28 cellular contexts compared by ENCODE assay signal in the genomic region with DNA sequence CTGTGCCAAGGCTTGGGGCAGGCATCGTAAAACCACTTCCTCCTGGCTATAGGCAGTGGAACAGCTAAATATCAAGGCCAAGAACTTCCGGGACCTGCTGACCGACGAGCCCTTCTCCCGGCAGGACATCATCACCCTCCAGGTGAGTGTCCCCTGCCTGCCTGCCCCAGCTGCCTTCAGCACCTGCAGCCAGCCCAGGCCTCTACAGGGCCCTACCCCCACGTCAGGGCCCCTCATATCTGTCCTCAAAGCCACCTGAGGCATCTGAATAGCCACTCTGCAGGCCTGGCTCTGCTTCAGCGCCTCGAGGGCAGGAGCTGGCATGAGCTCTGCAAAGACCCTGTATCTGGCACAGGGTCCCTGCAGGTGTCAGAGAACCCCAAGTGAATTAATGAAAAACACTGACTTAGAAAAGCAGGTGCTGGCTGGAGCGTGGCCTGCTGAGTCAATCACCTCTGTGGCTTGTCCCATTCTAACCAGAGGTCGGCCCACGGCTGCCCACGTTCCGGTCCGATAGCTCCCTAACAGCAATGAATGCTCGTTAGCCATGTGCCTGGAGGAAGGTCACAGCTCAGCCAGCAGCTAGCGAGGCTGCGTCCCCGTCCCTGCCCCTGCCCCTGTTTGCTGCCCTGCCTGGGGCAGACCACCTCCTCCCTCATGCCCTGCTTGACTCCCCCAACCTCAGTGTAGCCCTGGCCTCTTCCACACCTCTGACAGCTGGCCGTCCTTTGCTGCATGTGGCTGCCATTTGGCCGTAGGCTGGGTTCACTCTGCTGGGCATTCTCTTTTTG. TPM values are rescaled to one million over a fixed set of nuclear protein-coding genes. Genes with fewer than 3 reads are reported as not detected.
DNase-seq lines count a peak whose midpoint lies in the region; ATAC-seq, FAIRE-seq and TF ChIP-seq lines count a peak whose summit lies in the region.
"Had no signal": no experiment of that assay in that cellular context is flagged by ENCODE, and none has a peak within 500 bp of the region (broad histone marks: within the 10 kb centered on the region; RNA-seq: fewer than 3 reads in every experiment).

No MANE protein-coding gene starts in this region.

- H3K4me2 ChIP-seq in neuronal stem cell (ENCODE audit: insufficient read depth, low read length, poor library complexity, severe bottlenecking) = peak overlapping the region; percentile 14
- H3K4me2 ChIP-seq: KMS-11, neural progenitor cell had no signal

- H3K9me3 ChIP-seq in body of pancreas = no peaks in the 10 kb centered on the region
- H3K9me3 ChIP-seq in neuronal stem cell (replicated peaks in 1 of 2; ENCODE audit: control insufficient read depth in 2 of 2, insufficient read depth in 1 of 2, low read depth in 1 of 2, low read length in 2 of 2) = peaks cover 0 to 3% of the 10 kb centered on the region in 2 donors
- H3K9me3 ChIP-seq: left ventricle myocardium inferior, upper lobe of left lung had no signal

- H3K36me3 ChIP-seq in body of pancreas (replicated peaks in 1 of 2; ENCODE audit: insufficient read depth in 1 of 2, low read depth in 2 of 2) (peaks cover 0 to 8% of the 10 kb centered on the region in 2 donors), neuronal stem cell (replicated peaks in 1 of 2; ENCODE audit: control insufficient read depth in 2 of 2, insufficient read depth in 2 of 2, low read length in 2 of 2) (peaks cover 20 to 61% of the 10 kb centered on the region in 2 donors)
- H3K36me3 ChIP-seq: neural progenitor cell had no signal

- peak; percentile 41 for DNase-seq in HK-2 (ENCODE audit: unreplicated experiment)
- peak in 3 of 4 donors; percentile 37 to 58 (median 44) for DNase-seq in body of pancreas
- no peak for DNase-seq in neuronal stem cell (ENCODE audit: low spot score)
- DNase-seq in HTR-8/SVneo (ENCODE audit: insufficient read length, low spot score) = no peak
- no peak for DNase-seq in stimulated activated CD4-positive, alpha-beta T cell treated with anti-CD3 and anti-CD28 coated beads, Interleukin-4, amount 100 ng/mL, for 4 hours
- DNase-seq: activated CD8-positive, alpha-beta memory T cell treated with anti-CD3 and anti-CD28 coated beads, Interleukin-2, amount 10 ng/mL, durations not matched to agents 7 days and 5 days; activated naive CD8-positive, alpha-beta T cell treated with anti-CD3 and anti-CD28 coated beads, Interleukin-2, amount 10 ng/mL, durations not matched to agents 7 days and 5 days; CD8-positive, alpha-beta memory T cell; cortex of kidney; DMS53; left ventricle myocardium inferior; NCI-H187 treated with DMSO at 0.1 percent for 48 hours; NCI-H82; SHP77 treated with DMSO at 0.1 percent for 48 hours; stimulated activated CD4-positive, alpha-beta T cell treated with anti-CD3 and anti-CD28 coated beads, Interleukin-2, amount 100 ng/mL, for 48 hours; upper lobe of left lung had no signal

- WGBS in body of pancreas, 2 donors = 47 to 49% methylated on average over 5 to 20 of the region's 20 CpGs
- no CpG with 5 or more reads among the region's 20 CpGs for WGBS in neuronal stem cell (ENCODE audit: extremely low coverage in 2 of 2, insufficient read length in 2 of 2, insufficient replicate concordance in 1 of 2), 2 donors

- H3K27ac ChIP-seq in body of pancreas (peak overlapping the region; percentile 78 to 89 (median 84)), neuronal stem cell (replicated peaks; ENCODE audit: low read length) (no peak overlapping the region)
- H3K27ac ChIP-seq: KMS-11, left ventricle myocardium inferior, neural progenitor cell, skin epidermis, upper lobe of left lung had no signal

- no peak overlapping the region for H2BK5ac ChIP-seq in neuronal stem cell (ENCODE audit: low read length)

- peak overlapping the region; percentile 80 for H3K23ac ChIP-seq in neuronal stem cell (ENCODE audit: low read depth, low read length, poor library complexity)

- TF ChIP-seq POLR2A in body of pancreas (IDR thresholded peaks at IDR 0.05) = no peak

- peak overlapping the region; percentile 30 for H2BK12ac ChIP-seq in neuronal stem cell (ENCODE audit: low read length)

- H3K4ac ChIP-seq in neuronal stem cell (ENCODE audit: low read length) = no peak overlapping the region

- no peak overlapping the region for H2BK15ac ChIP-seq in neuronal stem cell (ENCODE audit: low read length)

- intact Hi-C loops in body of pancreas (cut with DNase I) = no loop called here

- no peak overlapping the region for H2AFZ ChIP-seq in neuronal stem cell (ENCODE audit: low read length)
- H2AFZ ChIP-seq: neural progenitor cell had no signal

- H3K14ac ChIP-seq in neuronal stem cell (ENCODE audit: low read length) = peak overlapping the region; percentile 63

- no peak overlapping the region for H4K91ac ChIP-seq in neuronal stem cell (ENCODE audit: low read depth, low read length, poor library complexity)

- no peak for TF ChIP-seq CTCF in body of pancreas (IDR thresholded peaks at IDR 0.05)

- no peaks in the 10 kb centered on the region for H3K27me3 ChIP-seq in body of pancreas
- H3K27me3 ChIP-seq in neuronal stem cell (ENCODE audit: control insufficient read depth in 3 of 3, insufficient read depth in 3 of 3, low read depth in 1 of 3, low read length in 3 of 3) = no peaks in the 10 kb centered on the region
- H3K27me3 ChIP-seq: neural progenitor cell, upper lobe of left lung had no signal

- H3K4me3 ChIP-seq in body of pancreas (no peak overlapping the region), neuronal stem cell (ENCODE audit: low read length in 2 of 2) (no peak overlapping the region)
- H3K4me3 ChIP-seq: left ventricle myocardium inferior, neural progenitor cell, skin epidermis, upper lobe of left lung had no signal

- peaks cover 63% of the 10 kb centered on the region for H3K4me1 ChIP-seq in body of pancreas
- peaks cover 2% of the 10 kb centered on the region in 2 donors for H3K4me1 ChIP-seq in neuronal stem cell (ENCODE audit: control insufficient read depth in 2 of 2, insufficient read depth in 1 of 2, low read depth in 1 of 2, low read length in 2 of 2)
- H3K4me1 ChIP-seq: left ventricle myocardium inferior, neural progenitor cell, upper lobe of left lung had no signal

- H3K9ac ChIP-seq in neuronal stem cell (ENCODE audit: low read depth, low read length, poor library complexity) = peak overlapping the region; percentile 44
- H3K9ac ChIP-seq: KMS-11, neural progenitor cell had no signal

- peak overlapping the region; percentile 13 for H3K18ac ChIP-seq in neuronal stem cell (ENCODE audit: low read length)

- H2AK5ac ChIP-seq in neuronal stem cell (ENCODE audit: low read depth, low read length) = no peak overlapping the region

- H2BK120ac ChIP-seq in neuronal stem cell (ENCODE audit: low read depth, low read length) = no peak overlapping the region

- peaks cover 3% of the 10 kb centered on the region for H3K79me1 ChIP-seq in neuronal stem cell (ENCODE audit: low read depth, low read length)

- ATAC-seq in body of pancreas (no peak), GM18867 (IDR thresholded peaks at IDR 0.05; ENCODE audit: unreplicated experiment) (no peak)
- ATAC-seq: activated CD8-positive, alpha-beta memory T cell treated with anti-CD3 and anti-CD28 coated beads, Interleukin-2, amount 10 ng/mL, durations not matched to agents 7 days and 5 days; activated T-helper 17 cell treated with anti-CD3 and anti-CD28 coated beads, Interleukin-2, amount 50 U/mL, for 72 hours; PC-3 had no signal

- H4K8ac ChIP-seq in neuronal stem cell (ENCODE audit: low read depth, low read length) = no peak overlapping the region

- FAIRE-seq in HTR-8/SVneo (lab: Jason Lieb, UNC) = no peak
- FAIRE-seq: endometrium, GM12891, GM19239, H1, TTC549 had no signal

RNA-seq across cellular contexts. Expression of a gene that starts 16.8 kb away (rescaled TPM):
- 10 to 100 TPM; 44.9 to 94.9 TPM for total RNA-seq in body of pancreas
- 23.0 TPM for polyA plus RNA-seq in neuronal stem cell (2013, experiment 1 of 2)
- 23.7 TPM for polyA plus RNA-seq in neuronal stem cell (2013, experiment 2 of 2)

RNA-seq across cellular contexts. Expression of a gene that starts 40.5 kb away (rescaled TPM):
- total RNA-seq in body of pancreas = 100 to 1,000 TPM in 1 of 2 donors, 10 to 100 TPM in 1; 47.5 to 115 TPM
- polyA plus RNA-seq in neuronal stem cell (2013, experiment 1 of 2) = 9.6 TPM
- polyA plus RNA-seq in neuronal stem cell (2013, experiment 2 of 2) = 9.4 TPM

RNA-seq across cellular contexts. Expression of a gene that starts 50.0 kb away (rescaled TPM):
- under 1 TPM in 1 of 2 donors, not detected in 1; 0.52 TPM for total RNA-seq in body of pancreas
- polyA plus RNA-seq in neuronal stem cell (2013, experiment 1 of 2) = 0.10 TPM
- polyA plus RNA-seq in neuronal stem cell (2013, experiment 2 of 2) = 0.18 TPM
- total RNA-seq: H1, mononuclear cell, PC-3 had no signal
- polyA plus RNA-seq: CD8-positive, alpha-beta memory T cell had no signal

RNA-seq across cellular contexts. Expression of a gene that starts 52.8 kb away (rescaled TPM):
- 10 to 100 TPM; 45.7 to 63.0 TPM for total RNA-seq in body of pancreas
- polyA plus RNA-seq in neuronal stem cell (2013, experiment 1 of 2) = 14.9 TPM
- 14.0 TPM for polyA plus RNA-seq in neuronal stem cell (2013, experiment 2 of 2)

RNA-seq across cellular contexts. Expression of a gene that starts 53.0 kb away (rescaled TPM):
- total RNA-seq in body of pancreas = 1 to 10 TPM; 1.6 to 4.4 TPM
- 27.0 TPM for polyA plus RNA-seq in neuronal stem cell (2013, experiment 1 of 2)
- 27.1 TPM for polyA plus RNA-seq in neuronal stem cell (2013, experiment 2 of 2)

Comparison
In these comparisons a context has a peak if more than half of its experiments do, and no peak if none do; other contexts are left out.
1. DNase-seq: peak in HK-2 (single experiment) and body of pancreas (3 of 4); none in neuronal stem cell (single experiment), HTR-8/SVneo (single experiment) and stimulated activated CD4-positive, alpha-beta T cell treated with anti-CD3 and anti-CD28 coated beads, Interleukin-4, amount 100 ng/mL, for 4 hours (0 of 2).